26 cellular contexts compared by ENCODE assay signal in the genomic region with DNA sequence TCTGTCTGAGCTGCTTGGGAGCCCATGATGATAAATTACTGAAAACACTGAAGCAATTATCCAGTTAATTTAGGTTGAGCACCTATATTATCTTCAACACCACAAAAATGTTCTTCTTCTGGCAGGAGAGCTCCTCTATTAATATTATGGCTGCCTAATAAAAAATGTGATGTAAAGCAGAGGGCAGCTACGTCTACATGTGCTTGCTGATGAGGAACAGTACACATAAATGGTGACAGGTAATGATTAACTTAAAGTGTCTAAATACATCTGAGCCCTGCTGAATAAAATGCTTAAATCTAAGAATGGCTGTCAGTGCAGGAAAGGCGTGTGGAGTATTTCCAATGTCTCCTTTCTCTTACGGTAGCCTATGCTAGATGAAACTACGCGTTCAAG.
"Had no signal": no experiment of that assay in that cellular context is flagged by ENCODE, and none has a peak within 500 bp of the region (broad histone marks: within the 10 kb centered on the region; RNA-seq: fewer than 3 reads in every experiment).

No MANE protein-coding gene starts in this region.

- H3K9me3 ChIP-seq: pancreas, prostate gland, right lobe of liver, transverse colon, vagina had no signal

- H3K27me3 ChIP-seq: heart right ventricle, hepatocyte, pancreas, right lobe of liver, transverse colon, upper lobe of left lung, vagina had no signal

- ATAC-seq: left colon; lower lobe of right lung; naive thymus-derived CD8-positive, alpha-beta T cell; pancreas; stimulated activated memory B cell treated with anti-CD40 and anti-IgM and Interleukin-4, amounts not matched to agents 10 μg/mL and 1 μg/mL and 100 μg/mL, for 72 hours; stimulated activated naive CD8-positive, alpha-beta T cell treated with anti-CD3 and anti-CD28 coated beads, Interleukin-15, amount 100 ng/mL, for 72 hours had no signal

- DNase-seq: kidney glomerular epithelial cell; left colon; lower lobe of right lung; mammary epithelial cell; mesenchymal stem cell; naive thymus-derived CD8-positive, alpha-beta T cell; nucleus accumbens; posterior cingulate gyrus; retina; stimulated activated CD4-positive, alpha-beta T cell treated with anti-CD3 and anti-CD28 coated beads, Interleukin-1b, Interleukin-23, amount 100 ng/mL, for 48 hours; stimulated activated CD4-positive, alpha-beta T cell treated with anti-CD3 and anti-CD28 coated beads, Interleukin-2, amount 100 ng/mL, for 48 hours; stimulated activated CD4-positive, alpha-beta T cell treated with anti-CD3 and anti-CD28 coated beads, Interleukin-4, amount 100 ng/mL, for 4 hours; stimulated activated CD8-positive, alpha-beta memory T cell treated with anti-CD3 and anti-CD28 coated beads, Interleukin-4, amount 100 ng/mL, for 48 hours; stimulated activated naive CD4-positive, alpha-beta T cell treated with Interleukin-2 at 50 U/mL for 16 hours; stimulated activated naive CD8-positive, alpha-beta T cell treated with anti-CD3 and anti-CD28 coated beads, Interleukin-15, amount 100 ng/mL, for 72 hours; substantia nigra; transverse colon; upper lobe of left lung had no signal

- H3K4me1 ChIP-seq: lower lobe of right lung, prostate gland, right lobe of liver, transverse colon, upper lobe of left lung, vagina had no signal

- H3K27ac ChIP-seq: heart right ventricle, hepatocyte, lower lobe of right lung, pancreas, prostate gland, right lobe of liver, transverse colon, upper lobe of left lung, vagina had no signal

- H3K4me3 ChIP-seq: heart right ventricle, hepatocyte, lower lobe of right lung, pancreas, prostate gland, right lobe of liver, smooth muscle cell, transverse colon, upper lobe of left lung, vagina had no signal

- H3K36me3 ChIP-seq: heart right ventricle, lower lobe of right lung, pancreas, prostate gland, right lobe of liver, transverse colon, upper lobe of left lung, vagina had no signal
